4 cellular contexts compared by ENCODE assay signal in genomic region chr2:114091010-114091409, GRCh38.
TF ChIP-seq lines count a peak whose summit lies in the region.

No MANE protein-coding gene starts in this region.

TF ChIP-seq in HepG2, 621 proteins besides CTCF, POLR2A, EP300 and RAD21:
- TF ChIP-seq MAFF (IDR thresholded peaks at IDR 0.05; ENCODE audit: low read depth, low read length) (peak; percentile 79), MAFK (conservative IDR thresholded peaks at IDR 0.05 in 1 of 2, IDR thresholded peaks at IDR 0.05 in 1 of 2; ENCODE audit: low read length in 2 of 2) (peak; percentile 86 to 87), NFYB (CRISPR knock-in tag; IDR thresholded peaks at IDR 0.05) (no peak)

TF ChIP-seq in A549, 52 proteins besides CTCF, POLR2A, EP300 and RAD21:
- TF ChIP-seq ZSCAN20 (CRISPR knock-in tag; IDR thresholded peaks at IDR 0.05) (no peak), MAFK (IDR thresholded peaks at IDR 0.05; ENCODE audit: partially characterized antibody) (peak; percentile 64)

TF ChIP-seq in IMR-90, 13 proteins besides CTCF, POLR2A, EP300 and RAD21:
- no peak for TF ChIP-seq ELK1 (IDR thresholded peaks at IDR 0.05; ENCODE audit: borderline replicate concordance, low read depth, low read length)
- peak; percentile 58 for TF ChIP-seq MAFK (IDR thresholded peaks at IDR 0.05; ENCODE audit: low read depth, low read length)

TF ChIP-seq in K562, 482 proteins besides CTCF, POLR2A, EP300 and RAD21:
- TF ChIP-seq NCOR1 (IDR thresholded peaks at IDR 0.05), result no peak
- TF ChIP-seq ZNF316 (IDR thresholded peaks at IDR 0.05), result peak; percentile 36; the same call in 1 of the 2 replicates
- no peak for TF ChIP-seq WHSC1 (IDR thresholded peaks at IDR 0.05; ENCODE audit: low read length)
- TF ChIP-seq CBX2 (IDR thresholded peaks at IDR 0.05; ENCODE audit: insufficient read depth, low read length, poor library complexity, severe bottlenecking), result no peak
- no peak for TF ChIP-seq ZNF707 (CRISPR knock-in tag; conservative IDR thresholded peaks at IDR 0.05)
- TF ChIP-seq ZNF280A (IDR thresholded peaks at IDR 0.05; ENCODE audit: low read depth, partially characterized antibody), result no peak
- no peak for TF ChIP-seq ZNF77 (CRISPR knock-in tag; IDR thresholded peaks at IDR 0.05)
- TF ChIP-seq NUFIP1 (IDR thresholded peaks at IDR 0.05; ENCODE audit: partially characterized antibody), result no peak
- TF ChIP-seq, protein P1, sequence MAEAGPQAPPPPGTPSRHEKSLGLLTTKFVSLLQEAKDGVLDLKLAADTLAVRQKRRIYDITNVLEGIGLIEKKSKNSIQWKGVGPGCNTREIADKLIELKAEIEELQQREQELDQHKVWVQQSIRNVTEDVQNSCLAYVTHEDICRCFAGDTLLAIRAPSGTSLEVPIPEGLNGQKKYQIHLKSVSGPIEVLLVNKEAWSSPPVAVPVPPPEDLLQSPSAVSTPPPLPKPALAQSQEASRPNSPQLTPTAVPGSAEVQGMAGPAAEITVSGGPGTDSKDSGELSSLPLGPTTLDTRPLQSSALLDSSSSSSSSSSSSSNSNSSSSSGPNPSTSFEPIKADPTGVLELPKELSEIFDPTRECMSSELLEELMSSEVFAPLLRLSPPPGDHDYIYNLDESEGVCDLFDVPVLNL (CRISPR knock-in tag; IDR thresholded peaks at IDR 0.05; ENCODE audit: low read depth), result no peak
- TF ChIP-seq, protein P2, sequence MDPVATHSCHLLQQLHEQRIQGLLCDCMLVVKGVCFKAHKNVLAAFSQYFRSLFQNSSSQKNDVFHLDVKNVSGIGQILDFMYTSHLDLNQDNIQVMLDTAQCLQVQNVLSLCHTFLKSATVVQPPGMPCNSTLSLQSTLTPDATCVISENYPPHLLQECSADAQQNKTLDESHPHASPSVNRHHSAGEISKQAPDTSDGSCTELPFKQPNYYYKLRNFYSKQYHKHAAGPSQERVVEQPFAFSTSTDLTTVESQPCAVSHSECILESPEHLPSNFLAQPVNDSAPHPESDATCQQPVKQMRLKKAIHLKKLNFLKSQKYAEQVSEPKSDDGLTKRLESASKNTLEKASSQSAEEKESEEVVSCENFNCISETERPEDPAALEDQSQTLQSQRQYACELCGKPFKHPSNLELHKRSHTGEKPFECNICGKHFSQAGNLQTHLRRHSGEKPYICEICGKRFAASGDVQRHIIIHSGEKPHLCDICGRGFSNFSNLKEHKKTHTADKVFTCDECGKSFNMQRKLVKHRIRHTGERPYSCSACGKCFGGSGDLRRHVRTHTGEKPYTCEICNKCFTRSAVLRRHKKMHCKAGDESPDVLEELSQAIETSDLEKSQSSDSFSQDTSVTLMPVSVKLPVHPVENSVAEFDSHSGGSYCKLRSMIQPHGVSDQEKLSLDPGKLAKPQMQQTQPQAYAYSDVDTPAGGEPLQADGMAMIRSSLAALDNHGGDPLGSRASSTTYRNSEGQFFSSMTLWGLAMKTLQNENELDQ (CRISPR knock-in tag; IDR thresholded peaks at IDR 0.05; ENCODE audit: borderline replicate concordance), result no peak
- no peak for TF ChIP-seq CUX1 (CRISPR knock-in tag; IDR thresholded peaks at IDR 0.05)
- TF ChIP-seq, protein P3, sequence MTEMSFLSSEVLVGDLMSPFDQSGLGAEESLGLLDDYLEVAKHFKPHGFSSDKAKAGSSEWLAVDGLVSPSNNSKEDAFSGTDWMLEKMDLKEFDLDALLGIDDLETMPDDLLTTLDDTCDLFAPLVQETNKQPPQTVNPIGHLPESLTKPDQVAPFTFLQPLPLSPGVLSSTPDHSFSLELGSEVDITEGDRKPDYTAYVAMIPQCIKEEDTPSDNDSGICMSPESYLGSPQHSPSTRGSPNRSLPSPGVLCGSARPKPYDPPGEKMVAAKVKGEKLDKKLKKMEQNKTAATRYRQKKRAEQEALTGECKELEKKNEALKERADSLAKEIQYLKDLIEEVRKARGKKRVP (CRISPR knock-in tag; IDR thresholded peaks at IDR 0.05), result no peak
- no peak for TF ChIP-seq RBFOX2 (IDR thresholded peaks at IDR 0.05; ENCODE audit: low read depth, low read length)
- TF ChIP-seq, protein P4, sequence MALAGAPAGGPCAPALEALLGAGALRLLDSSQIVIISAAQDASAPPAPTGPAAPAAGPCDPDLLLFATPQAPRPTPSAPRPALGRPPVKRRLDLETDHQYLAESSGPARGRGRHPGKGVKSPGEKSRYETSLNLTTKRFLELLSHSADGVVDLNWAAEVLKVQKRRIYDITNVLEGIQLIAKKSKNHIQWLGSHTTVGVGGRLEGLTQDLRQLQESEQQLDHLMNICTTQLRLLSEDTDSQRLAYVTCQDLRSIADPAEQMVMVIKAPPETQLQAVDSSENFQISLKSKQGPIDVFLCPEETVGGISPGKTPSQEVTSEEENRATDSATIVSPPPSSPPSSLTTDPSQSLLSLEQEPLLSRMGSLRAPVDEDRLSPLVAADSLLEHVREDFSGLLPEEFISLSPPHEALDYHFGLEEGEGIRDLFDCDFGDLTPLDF (CRISPR knock-in tag; IDR thresholded peaks at IDR 0.05), result no peak
- peak; percentile 29; the same call in 1 of the 2 replicates for TF ChIP-seq MAFF (IDR thresholded peaks at IDR 0.05; ENCODE audit: low read length)
- no peak for TF ChIP-seq SAFB2 (IDR thresholded peaks at IDR 0.05; ENCODE audit: borderline replicate concordance, low read depth, low read length, severe bottlenecking)
- TF ChIP-seq TOE1 (IDR thresholded peaks at IDR 0.05; ENCODE audit: borderline replicate concordance), result no peak
- TF ChIP-seq TOE1 (CRISPR knock-in tag; IDR thresholded peaks at IDR 0.05; ENCODE audit: borderline replicate concordance, low read depth), result no peak
